8 cellular contexts compared by ENCODE assay signal in the genomic region with DNA sequence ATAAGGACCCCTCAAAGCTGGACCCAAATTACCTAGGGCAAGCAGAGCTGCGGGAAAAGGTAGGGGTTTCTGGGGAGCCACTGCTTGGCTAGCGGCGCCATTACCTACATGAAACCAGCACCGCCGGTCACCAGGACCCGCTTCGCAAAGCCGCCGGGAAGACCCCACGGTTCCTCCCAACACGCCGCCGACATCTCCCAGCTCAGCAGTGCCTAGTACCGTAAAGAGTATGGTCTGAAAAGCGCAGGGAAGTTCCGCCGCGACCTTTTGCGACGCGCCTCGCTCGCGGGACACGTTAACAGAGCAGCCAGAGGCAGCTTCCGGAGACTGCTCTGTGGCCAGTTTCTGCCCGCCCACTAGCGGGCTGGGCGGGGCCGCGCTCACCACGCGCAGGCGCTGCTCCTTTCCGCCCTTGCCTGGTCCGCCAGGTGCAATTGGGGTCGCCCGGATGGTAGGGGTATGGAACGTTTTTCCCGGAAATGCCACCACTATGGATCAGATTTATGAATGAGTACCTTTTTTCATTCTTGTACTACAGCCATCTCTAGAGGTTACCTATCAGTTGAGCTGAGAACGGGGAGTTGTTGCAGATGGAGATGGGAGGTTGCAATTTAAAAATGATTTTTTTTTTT. TPM values are rescaled to one million over a fixed set of nuclear protein-coding genes. Genes with fewer than 3 reads are reported as not detected.
A peak's percentile ranks its signal among the peaks of the same experiment; 100 is the strongest.
DNase-seq lines count a peak whose midpoint lies in the region; ATAC-seq, FAIRE-seq and TF ChIP-seq lines count a peak whose summit lies in the region.

A gene with protein sequence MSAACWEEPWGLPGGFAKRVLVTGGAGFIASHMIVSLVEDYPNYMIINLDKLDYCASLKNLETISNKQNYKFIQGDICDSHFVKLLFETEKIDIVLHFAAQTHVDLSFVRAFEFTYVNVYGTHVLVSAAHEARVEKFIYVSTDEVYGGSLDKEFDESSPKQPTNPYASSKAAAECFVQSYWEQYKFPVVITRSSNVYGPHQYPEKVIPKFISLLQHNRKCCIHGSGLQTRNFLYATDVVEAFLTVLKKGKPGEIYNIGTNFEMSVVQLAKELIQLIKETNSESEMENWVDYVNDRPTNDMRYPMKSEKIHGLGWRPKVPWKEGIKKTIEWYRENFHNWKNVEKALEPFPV (minus strand): TSS at position 210 of the 632 bp plus-strand sequence. CDS start 16 bp downstream, at position 194.

- dilution Hi-C loops in endothelial cell of umbilical vein (cut with MboI; ENCODE audit: extremely low pct_ligation_motif_present, low sequenced_read_pairs): no loop called here

- peak; percentile 91 for FAIRE-seq in endothelial cell of umbilical vein (lab: Jason Lieb, UNC)

- TF ChIP-seq POLR2A in endothelial cell of umbilical vein (IDR thresholded peaks at IDR 0.05; ENCODE audit: low read depth, low read length): peak; percentile 93

- peak within 1 kb of the TSS; percentile 97 for H3K4me2 ChIP-seq in endothelial cell of umbilical vein (ENCODE audit: insufficient read depth, low read length)

- DNase-seq in DMS114 treated with DMSO at 0.1 percent for 48 hours (lab: John Stamatoyannopoulos, UW; ENCODE audit: unreplicated experiment): peak; percentile 73
- peak; percentile 96 for DNase-seq in OCI-M1 (lab: John Stamatoyannopoulos, UW)
- peak; percentile 78 for DNase-seq in activated T-cell treated with anti-CD3 and anti-CD28 coated beads for 1 hour (ENCODE audit: low read depth)
- DNase-seq in endothelial cell of umbilical vein (ENCODE audit: low read depth, low spot score): peak; percentile 85
- DNase-seq in middle frontal gyrus (ENCODE audit: extremely low spot score, low spot score): peak; percentile 82
- peak; percentile 68 to 75 for DNase-seq in stimulated activated CD8-positive, alpha-beta memory T cell treated with anti-CD3 and anti-CD28 coated beads, Interleukin-2, amount 100 ng/mL, for 1 hour (ENCODE audit: low read depth in 2 of 2)

- intact Hi-C loops in endothelial cell of umbilical vein (cut with micrococcal nuclease): loop anchor here (1.0 kb wide), 1 partner anchor 47 kb away; no protein-coding TSS in a partner anchor

- H2AFZ ChIP-seq in endothelial cell of umbilical vein (ENCODE audit: low read depth, low read length): peak within 1 kb of the TSS; percentile 76

- H3K4me1 ChIP-seq in endothelial cell of umbilical vein (ENCODE audit: control insufficient read depth, extremely low read depth, insufficient read depth, low read length): peaks cover 16% of the 10 kb centered on the region

- H3K9me3 ChIP-seq in endothelial cell of umbilical vein (replicated peaks; ENCODE audit: control insufficient read depth, insufficient read depth, low read length): no peaks in the 10 kb centered on the region

- H3K79me2 ChIP-seq in endothelial cell of umbilical vein (ENCODE audit: control insufficient read depth, insufficient read depth, low read length): peaks cover 19% of the 10 kb centered on the region

- no TSS peak for BruUV-seq in endothelial cell of umbilical vein (replicated peaks; lab: Mats Ljungman, UMichigan)

- CTCF ChIA-PET in endothelial cell of umbilical vein (lab: Charles Lee): interaction anchor here (0.6 to 2.6 kb wide), 11 partner anchors 9 to 1238 kb away, joined by 3 to 10 read pairs (median 4); no protein-coding TSS in a partner anchor

- no peaks in the 10 kb centered on the region for H3K9me3 Mint-ChIP-seq in IgD-negative memory B cell

- POLR2A ChIA-PET in endothelial cell of umbilical vein (lab: Charles Lee): interaction anchor here (0.5 to 1.5 kb wide), 3 partner anchors 9 to 47 kb away, joined by 3 to 7 read pairs (median 4); no protein-coding TSS in a partner anchor

- H3K36me3 Mint-ChIP-seq in IgD-negative memory B cell: peaks cover 1% of the 10 kb centered on the region

- H3K27ac Mint-ChIP-seq in IgD-negative memory B cell: peak within 1 kb of the TSS; percentile 88 to 94 (median 89)

- peak within 1 kb of the TSS; percentile 60 to 86 (median 73) for H3K4me3 ChIP-seq in endothelial cell of umbilical vein (replicated peaks in 1 of 3; ENCODE audit: insufficient read depth in 1 of 3, low read depth in 1 of 3, low read length in 3 of 3)

- peak; percentile 95 for ATAC-seq in GM21529 (IDR thresholded peaks at IDR 0.05; ENCODE audit: unreplicated experiment)

- no peaks in the 10 kb centered on the region for H3K27me3 Mint-ChIP-seq in IgD-negative memory B cell

- no peaks in the 10 kb centered on the region for H3K9me1 ChIP-seq in endothelial cell of umbilical vein (replicated peaks; ENCODE audit: control insufficient read depth, extremely low read depth, insufficient read depth, low read length)

- peak in 1 of 2 donors; percentile 12 for TF ChIP-seq CTCF in endothelial cell of umbilical vein (IDR thresholded peaks at IDR 0.05; ENCODE audit: extremely low read depth in 1 of 2, insufficient read depth in 1 of 2, low read depth in 1 of 2, low read length in 2 of 2)

- H3K27ac ChIP-seq in endothelial cell of umbilical vein (ENCODE audit: insufficient read depth, low read depth, low read length): peak within 1 kb of the TSS; percentile 37

- peaks cover 27 to 31% (median 28%) of the 10 kb centered on the region in 3 donors for H3K4me1 Mint-ChIP-seq in IgD-negative memory B cell

- H3K27me3 ChIP-seq in endothelial cell of umbilical vein (ENCODE audit: control insufficient read depth in 2 of 2, insufficient read depth in 2 of 2, low read length in 2 of 2): no peaks in the 10 kb centered on the region

- peak within 1 kb of the TSS; percentile 93 to 97 (median 96) for H3K4me3 Mint-ChIP-seq in IgD-negative memory B cell

- H4K20me1 ChIP-seq in endothelial cell of umbilical vein (replicated peaks; ENCODE audit: control insufficient read depth, extremely low read depth, insufficient read depth, low read length): no peaks in the 10 kb centered on the region

- no peaks in the 10 kb centered on the region for H3K36me3 ChIP-seq in endothelial cell of umbilical vein (ENCODE audit: control insufficient read depth in 2 of 2, extremely low read depth in 1 of 2, insufficient read depth in 2 of 2, low read length in 2 of 2)

- peak within 1 kb of the TSS; percentile 79 for H3K9ac ChIP-seq in endothelial cell of umbilical vein (replicated peaks; ENCODE audit: extremely low read depth, insufficient read depth, low read length)

TF ChIP-seq in endothelial cell of umbilical vein, 7 proteins besides CTCF, POLR2A, EP300 and RAD21:
- peak; percentile 98 for TF ChIP-seq POLR2AphosphoS5 (IDR thresholded peaks at IDR 0.05; ENCODE audit: insufficient read depth, low read depth, low read length)
- TF ChIP-seq GATA2 (IDR thresholded peaks at IDR 0.05; ENCODE audit: insufficient read depth, insufficient read length, low read depth, low read length): no peak
- no peak for TF ChIP-seq JUN (IDR thresholded peaks at IDR 0.05; ENCODE audit: borderline replicate concordance, insufficient read depth, insufficient read length, low read depth)
- TF ChIP-seq FOS (IDR thresholded peaks at IDR 0.05; ENCODE audit: borderline replicate concordance, insufficient read depth, low read length): no peak
- no peak for TF ChIP-seq EZH2 (IDR thresholded peaks at IDR 0.05; ENCODE audit: borderline replicate concordance, low read depth, low read length, severe bottlenecking)
- TF ChIP-seq MYC (IDR thresholded peaks at IDR 0.05; ENCODE audit: low read depth, low read length): no peak

RNA-seq across cellular contexts. Expression of the gene that starts here (rescaled TPM):
- polyA plus RNA-seq in IgD-negative memory B cell (9.5 TPM), endothelial cell of umbilical vein (5.8 and 7.3 TPM in 2 replicates)
- 8.7 and 9.3 TPM in 2 replicates for total RNA-seq in endothelial cell of umbilical vein
- 9.0 and 10.2 TPM in 2 replicates for polyA plus RNA-seq in endothelial cell of umbilical vein (2011; cell fraction: cytosol; rRNA removed)
- 13.1 and 13.8 TPM in 2 replicates for polyA plus RNA-seq in endothelial cell of umbilical vein (2011; cell fraction: nucleus; rRNA removed)
- polyA plus RNA-seq in endothelial cell of umbilical vein (2012): 8.3 and 10.6 TPM in 2 replicates
- polyA minus RNA-seq in endothelial cell of umbilical vein: 8.3 and 13.4 TPM in 2 replicates
- polyA minus RNA-seq in endothelial cell of umbilical vein (2011; cell fraction: cytosol; rRNA and poly(A)+ RNA removed): 6.1 TPM
- polyA minus RNA-seq in endothelial cell of umbilical vein (2011; cell fraction: nucleus; rRNA and poly(A)+ RNA removed): 6.9 and 9.0 TPM in 2 replicates

Comparison
In these comparisons a context has a peak if more than half of its experiments do, and no peak if none do; other contexts are left out.
1. Peak in every context shown above with its lines: DNase-seq, ATAC-seq, H3K4me3 ChIP-seq and H3K27ac ChIP-seq.